ENCODE assay signal across 16 cellular contexts in genomic region chr17:48883171-48883570, GRCh38. TPM values are rescaled to one million over a fixed set of nuclear protein-coding genes. Genes with fewer than 3 reads are reported as not detected.
DNase-seq lines count a peak whose midpoint lies in the region; TF ChIP-seq lines count a peak whose summit lies in the region.
"Had no signal": no experiment of that assay in that cellular context is flagged by ENCODE, and none has a peak within 500 bp of the region (broad histone marks: within the 10 kb centered on the region; RNA-seq: fewer than 3 reads in every experiment).

No MANE protein-coding gene starts in this region.

- H3K27me3 ChIP-seq in osteoblast (ENCODE audit: insufficient read depth, low read length) = peaks cover 5% of the 10 kb centered on the region
- H3K27me3 ChIP-seq: Peyer's patch had no signal

- DNase-seq in Caki2 (ENCODE audit: low read depth) (peak; percentile 43), NCI-H82 (lab: John Stamatoyannopoulos, UW) (peak; percentile 72), epithelial cell of proximal tubule (ENCODE audit: low read depth) (peak; percentile 64), osteoblast (ENCODE audit: insufficient read length, low spot score, missing footprints) (no peak), posterior vena cava (ENCODE audit: low spot score) (no peak), NCI-H1694 (lab: John Stamatoyannopoulos, UW) (no peak), T1000 (lab: John Stamatoyannopoulos, UW) (no peak)
- DNase-seq: DMS53, GF-D8, GOT3, HCEC 1CT, Kasumi-1, NCI-H1417, NCI-H187 treated with DMSO at 0.1 percent for 48 hours, NCI-H69, Peyer's patch had no signal

- H4K20me1 ChIP-seq in osteoblast (ENCODE audit: insufficient read depth, low read length) = no peaks in the 10 kb centered on the region

- no peak overlapping the region for H3K4me3 ChIP-seq in epithelial cell of proximal tubule (ENCODE audit: low read depth, low read length)
- H3K4me3 ChIP-seq in osteoblast (ENCODE audit: insufficient read depth, low read length) = no peak overlapping the region
- H3K4me3 ChIP-seq: Peyer's patch had no signal

- H3K79me2 ChIP-seq in osteoblast (ENCODE audit: insufficient read depth, low read length) = no peaks in the 10 kb centered on the region

- no peaks in the 10 kb centered on the region for H3K36me3 ChIP-seq in osteoblast (ENCODE audit: insufficient read depth, low read length)
- H3K36me3 ChIP-seq: Peyer's patch had no signal

- TF ChIP-seq CTCF in epithelial cell of proximal tubule (conservative IDR thresholded peaks at IDR 0.05; ENCODE audit: low read depth, low read length) (no peak), osteoblast (IDR thresholded peaks at IDR 0.05; ENCODE audit: extremely low read depth, low read depth, low read length) (no peak)

- H3K4me2 ChIP-seq in osteoblast (ENCODE audit: insufficient read depth, low read length) = no peak overlapping the region

- no peak overlapping the region for H3K27ac ChIP-seq in osteoblast (ENCODE audit: low read depth, low read length)
- H3K27ac ChIP-seq: Peyer's patch had no signal

- peak overlapping the region; percentile 15 for H2AFZ ChIP-seq in osteoblast (ENCODE audit: low read length)

- intact Hi-C loops in posterior vena cava (cut with DNase I) = loop anchor here (5.0 to 10.0 kb wide), 2 partner anchors 81 to 152 kb away; no protein-coding TSS in a partner anchor

- no peaks in the 10 kb centered on the region for H3K9me3 ChIP-seq in osteoblast (ENCODE audit: low read depth, low read length)
- H3K9me3 ChIP-seq: Peyer's patch had no signal

- in situ Hi-C loops in Caki2 (cut with HindIII; ENCODE audit: low pct_unique_long_range_greater_than_20kb, low sequenced_read_pairs) = loop anchor here (10.0 kb wide), 1 partner anchor 68 kb away; the partner anchor contains the start of gene TTLL6

- no peaks in the 10 kb centered on the region for H3K4me1 ChIP-seq in osteoblast (ENCODE audit: insufficient read depth, low read length)

RNA-seq across cellular contexts. Expression of gene ATP5MC1, which starts 9.4 kb away (rescaled TPM):
- 65.0 and 102 TPM in 2 replicates for total RNA-seq in Caki2 (2014; rRNA removed; shearing (Covaris generic); ENCODE audit: low replicate concordance)
- total RNA-seq in epithelial cell of proximal tubule (142 and 205 TPM in 2 replicates), osteoblast (17.4 and 21.7 TPM in 2 replicates), posterior vena cava (10 to 100 TPM; 53.5 to 60.9 TPM)

RNA-seq across cellular contexts. Expression of gene UBE2Z, which starts 25.0 kb away (rescaled TPM):
- 151 and 159 TPM in 2 replicates for total RNA-seq in Caki2 (2014; rRNA removed; shearing (Covaris generic); ENCODE audit: low replicate concordance)
- 71.0 and 78.9 TPM in 2 replicates for total RNA-seq in epithelial cell of proximal tubule
- total RNA-seq in osteoblast = 91.3 and 98.8 TPM in 2 replicates
- 10 to 100 TPM; 53.3 to 60.2 TPM for total RNA-seq in posterior vena cava

RNA-seq across cellular contexts. Expression of gene CALCOCO2, which starts 52.3 kb away (rescaled TPM):
- 24.8 and 38.5 TPM in 2 replicates for total RNA-seq in Caki2 (2014; rRNA removed; shearing (Covaris generic); ENCODE audit: low replicate concordance)
- 21.3 and 24.8 TPM in 2 replicates for total RNA-seq in epithelial cell of proximal tubule
- 103 and 105 TPM in 2 replicates for total RNA-seq in osteoblast
- 100 to 1,000 TPM; 146 to 181 TPM for total RNA-seq in posterior vena cava

Comparison
In these comparisons a context has a peak if more than half of its experiments do, and no peak if none do; other contexts are left out.
1. DNase-seq: peak in Caki2 (single experiment), NCI-H82 (single experiment) and epithelial cell of proximal tubule (single experiment); none in osteoblast (single experiment), posterior vena cava (single experiment), NCI-H1694 (single experiment) and T1000 (single experiment).